ENCODE assay signal across 8 cellular contexts in the genomic region with DNA sequence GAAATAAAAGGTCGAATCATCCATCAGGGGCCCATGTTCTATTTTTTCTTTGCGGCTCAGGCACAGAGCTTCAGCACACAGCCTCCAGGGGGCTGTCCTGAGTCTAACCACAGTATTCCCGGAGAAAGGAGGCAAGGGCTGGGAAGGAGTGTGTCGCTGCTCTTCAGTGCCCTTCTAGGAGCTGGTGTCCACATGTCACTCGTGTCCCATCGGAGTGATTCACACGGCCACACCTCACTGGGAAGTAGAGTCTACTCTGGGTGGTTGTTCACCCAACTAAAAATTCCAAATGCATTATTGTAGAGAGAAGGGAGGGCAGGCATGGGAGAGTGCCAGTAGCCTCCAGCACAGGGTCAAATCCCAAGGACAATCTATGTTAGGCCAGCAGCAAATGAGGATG.
DNase-seq lines count a peak whose midpoint lies in the region.

No MANE protein-coding gene starts in this region.

- H3K9me3 ChIP-seq in GM23248 (ENCODE audit: low read depth), result no peaks in the 10 kb centered on the region
- H3K9me3 ChIP-seq in SJCRH30 (replicated peaks), result no peaks in the 10 kb centered on the region

- H3K27me3 ChIP-seq in GM23248 (replicated peaks; ENCODE audit: insufficient read depth), result no peaks in the 10 kb centered on the region
- no peaks in the 10 kb centered on the region for H3K27me3 ChIP-seq in SJCRH30

- H3F3A ChIP-seq in GM23248 (ENCODE audit: insufficient read depth), result peaks cover 25% of the 10 kb centered on the region

- no peaks in the 10 kb centered on the region for H3K79me2 ChIP-seq in GM23248 (ENCODE audit: insufficient read depth)

- H2AFZ ChIP-seq in GM23248, result no peak overlapping the region

- in situ Hi-C loops in ACHN (cut with HindIII; ENCODE audit: low pct_ligation_motif_present, low pct_unique_long_range_greater_than_20kb, low sequenced_read_pairs) (loop anchor here (10.0 kb wide), 1 partner anchor 46 kb away; no protein-coding TSS in a partner anchor), GM23248 (cut with MboI) (no loop called here)

- H3K36me3 ChIP-seq in GM23248 (ENCODE audit: low read depth) (no peaks in the 10 kb centered on the region), SJCRH30 (no peaks in the 10 kb centered on the region)

- DNase-seq in ACHN (peak; percentile 77), GM23248 (peak; percentile 42), SJCRH30 (peak; percentile 47 to 63), islet precursor cell (peak; percentile 76), NCI-H510A treated with DMSO at 0.1 percent for 48 hours (lab: John Stamatoyannopoulos, UW) (no peak), hepatic stellate cell (ENCODE audit: low spot score) (no peak), inferior parietal cortex (ENCODE audit: extremely low spot score) (no peak), OCI-M2 (lab: John Stamatoyannopoulos, UW; ENCODE audit: unreplicated experiment) (no peak)

- H3K9me2 ChIP-seq in GM23248 (ENCODE audit: insufficient read depth), result no peaks in the 10 kb centered on the region

- H3K27ac ChIP-seq in GM23248, result no peak overlapping the region
- H3K27ac ChIP-seq in SJCRH30, result no peak overlapping the region

- no peak overlapping the region for H3K4me2 ChIP-seq in GM23248 (ENCODE audit: unreplicated experiment)

- no peak overlapping the region for H3K9ac ChIP-seq in GM23248

- H3K4me1 ChIP-seq in GM23248 (ENCODE audit: insufficient read depth) (peaks cover 27% of the 10 kb centered on the region), SJCRH30 (peaks cover 10% of the 10 kb centered on the region)

- H3K4me3 ChIP-seq in GM23248, result no peak overlapping the region
- no peak overlapping the region for H3K4me3 ChIP-seq in SJCRH30

- H4K20me1 ChIP-seq in GM23248 (ENCODE audit: insufficient read depth), result no peaks in the 10 kb centered on the region

- 82 to 85% methylated on average over 7 of the region's 7 CpGs for WGBS in GM23248 (ENCODE audit: low coverage in 1 of 2, low lambda C conversion rate in 2 of 2, missing lambda C conversion rate in 2 of 2), 2 experiments

Comparison
In these comparisons a context has a peak if more than half of its experiments do, and no peak if none do; other contexts are left out.
1. DNase-seq: peak in ACHN (single experiment), GM23248 (single experiment), SJCRH30 (2 of 2) and islet precursor cell (single experiment); none in NCI-H510A treated with DMSO at 0.1 percent for 48 hours (single experiment), hepatic stellate cell (single experiment), inferior parietal cortex (single experiment) and OCI-M2 (single experiment).